ENCODE assay signal across 8 cellular contexts in the genomic region with DNA sequence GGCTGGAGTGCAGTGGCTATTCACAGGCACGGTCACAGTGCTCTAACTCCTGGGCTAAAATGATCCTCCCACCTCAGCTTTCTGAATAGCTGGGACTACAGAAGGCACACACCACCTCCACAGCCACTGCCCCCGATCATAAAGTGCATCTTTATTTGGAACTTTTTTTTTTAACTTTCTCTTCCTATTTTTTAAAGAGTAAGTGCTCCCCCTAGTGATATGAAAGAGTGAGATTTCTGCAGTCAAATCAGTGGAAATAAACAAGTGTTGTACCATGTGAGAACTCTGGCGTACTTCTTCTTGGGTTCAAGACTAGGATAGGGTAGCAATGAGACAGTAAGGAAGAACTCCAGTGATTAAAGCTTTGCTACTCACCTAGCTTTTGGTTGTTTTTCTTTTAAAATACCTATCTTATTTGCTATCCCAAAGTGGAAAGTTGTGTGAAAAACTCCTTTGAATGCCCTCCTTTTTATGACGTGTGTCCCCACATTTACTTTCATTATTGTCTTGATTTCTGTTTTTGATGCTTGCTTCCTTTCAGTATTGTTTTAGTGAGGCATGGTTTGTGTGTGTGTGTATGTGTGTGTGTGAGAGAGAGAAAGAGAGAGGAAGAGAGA. TPM values are rescaled to one million over a fixed set of nuclear protein-coding genes. Genes with fewer than 3 reads are reported as not detected.
DNase-seq lines count a peak whose midpoint lies in the region; ATAC-seq and TF ChIP-seq lines count a peak whose summit lies in the region.

No MANE protein-coding gene starts in this region.

- H3K4me3 Mint-ChIP-seq in T-cell (peak overlapping the region; percentile 46 to 57 (median 55)), nephron (no peak overlapping the region)

- DNase-seq in NCI-H510A treated with DMSO at 0.1 percent for 48 hours (lab: John Stamatoyannopoulos, UW) (peak; percentile 46), NCI-H510A (lab: John Stamatoyannopoulos, UW) (no peak), LoVo (ENCODE audit: low spot score) (peak; percentile 49), T-cell (peak in 2 of 34 experiments; percentile 5 to 29), erythroblast (lab: John Stamatoyannopoulos, UW) (peak; percentile 13 to 42), GOT3 (lab: John Stamatoyannopoulos, UW) (no peak)

- CTCF ChIA-PET in T-cell (lab: Charles Lee): interaction anchor here (0.6 to 6.2 kb wide), 25 partner anchors 8 to 1246 kb away, joined by 3 to 53 read pairs (median 4); partner anchors contain the start of genes DDX24 (in 1 of the 2), IFI27L1 (in 1 of the 2) and IFI27L2 (in 1 of the 2)

- H3K9me3 Mint-ChIP-seq in T-cell (no peaks in the 10 kb centered on the region), nephron (no peaks in the 10 kb centered on the region)

- peaks cover 16 to 19% (median 17%) of the 10 kb centered on the region in 3 donors for H3K4me1 Mint-ChIP-seq in T-cell
- H3K4me1 Mint-ChIP-seq in nephron: peaks cover under 1% of the 10 kb centered on the region

- H3K27ac Mint-ChIP-seq in T-cell: peak overlapping the region; percentile 75 to 79
- H3K27ac Mint-ChIP-seq in nephron: no peak overlapping the region

- ATAC-seq in GM21526 (IDR thresholded peaks at IDR 0.05; ENCODE audit: low FRiP score, unreplicated experiment) (peak; percentile 74), T-cell (replicated peaks in 1 of 4) (peak; percentile 67 to 83 (median 76))

- H3K36me3 Mint-ChIP-seq in T-cell (no peaks in the 10 kb centered on the region), nephron (ENCODE audit: low read depth) (no peaks in the 10 kb centered on the region)

- no peak for TF ChIP-seq POLR2A in erythroblast (IDR thresholded peaks at IDR 0.05; ENCODE audit: low read length)

- POLR2A ChIA-PET in T-cell (lab: Charles Lee): interaction anchor here (0.6 kb wide), 2 partner anchors 50 to 130 kb away, joined by 3 to 7 read pairs; no protein-coding TSS in a partner anchor

- peak; percentile 58 to 68 (median 64) for TF ChIP-seq CTCF in nephron (IDR thresholded peaks at IDR 0.05; ENCODE audit: unreplicated experiment in 3 of 3)

- H3K27me3 Mint-ChIP-seq in T-cell: peaks cover 0 to 6% of the 10 kb centered on the region in 2 donors
- peaks cover 72% of the 10 kb centered on the region for H3K27me3 Mint-ChIP-seq in nephron (ENCODE audit: low read depth)

RNA-seq across cellular contexts. Expression of gene PPP4R4, which starts 6.6 kb away (rescaled TPM):
- 1 to 10 TPM in 3 of 5 donors, under 1 TPM in 2; 0.41 to 2.5 (median 1.3) TPM for total RNA-seq in T-cell

RNA-seq across cellular contexts. Expression of gene IFI27L2, which starts 51.4 kb away (rescaled TPM):
- total RNA-seq in T-cell: 10 to 100 TPM; 18.2 to 37.4 (median 27.7) TPM

Comparison
In these comparisons a context has a peak if more than half of its experiments do, and no peak if none do; other contexts are left out.
1. DNase-seq: peak in NCI-H510A treated with DMSO at 0.1 percent for 48 hours (single experiment), LoVo (single experiment) and erythroblast (2 of 2); none in NCI-H510A (single experiment) and GOT3 (single experiment).
2. H3K27ac Mint-ChIP-seq: peak in T-cell (2 of 2); none in nephron (0 of 3).
3. H3K4me3 Mint-ChIP-seq: peak in T-cell (3 of 3); none in nephron (0 of 3).